23 cellular contexts compared by ENCODE assay signal in the genomic region with DNA sequence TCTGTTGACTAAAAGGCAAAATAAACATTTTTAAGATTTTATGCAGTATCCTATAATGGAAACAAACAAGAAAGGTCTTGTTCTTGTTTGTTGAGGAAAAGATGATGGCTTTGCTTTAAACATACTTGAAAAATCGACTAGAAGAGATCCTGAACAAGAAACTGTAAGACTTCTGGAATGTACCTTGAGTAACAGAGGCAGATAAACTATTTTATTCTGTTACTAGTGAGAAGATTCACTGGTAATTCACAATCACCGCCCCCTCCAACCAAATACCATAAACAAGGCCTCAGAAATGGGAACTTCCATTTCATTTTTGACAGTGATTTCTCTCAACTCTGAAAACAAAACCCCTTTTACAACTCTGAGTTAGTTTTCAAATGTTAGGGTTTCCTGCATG.
"Had no signal": no experiment of that assay in that cellular context is flagged by ENCODE, and none has a peak within 500 bp of the region (broad histone marks: within the 10 kb centered on the region; RNA-seq: fewer than 3 reads in every experiment).

No MANE protein-coding gene starts in this region.

- H3K27ac ChIP-seq: ascending aorta, cardiac muscle cell, gastroesophageal sphincter, heart right ventricle, pancreas, transverse colon, vagina, WERI-Rb-1 had no signal

- ATAC-seq: activated CD8-positive, alpha-beta T cell treated with anti-CD3 and anti-CD28 coated beads, Interleukin-2, amount 10 ng/mL, durations not matched to agents 7 days and 5 days; gastroesophageal sphincter; heart right ventricle; left colon; pancreas; stimulated activated naive B cell treated with anti-CD40 and anti-IgM and Interleukin-4, amounts not matched to agents 10 μg/mL and 1 μg/mL and 100 μg/mL, for 72 hours had no signal

- H3K9me3 ChIP-seq: ascending aorta, gastroesophageal sphincter, heart right ventricle, pancreas, transverse colon, vagina had no signal

- H3K4me3 Mint-ChIP-seq: activated CD8-positive, alpha-beta T cell treated with anti-CD3 and anti-CD28 coated beads, Interleukin-2, amount 10 ng/mL, durations not matched to agents 7 days and 5 days; activated naive CD8-positive, alpha-beta T cell treated with anti-CD3 and anti-CD28 coated beads, Interleukin-2, amount 10 ng/mL, durations not matched to agents 7 days and 5 days; activated T-helper 1 cell treated with anti-CD3 and anti-CD28 coated beads, Interleukin-12 subunit alpha, Interleukin-12 subunit beta, Interleukin-2, Interleukin-4 antibody, amounts not matched to agents 30 ng/mL and 10 ng/mL and 1 ng/mL, durations not matched to agents 14 hours and 24 hours and 36 hours; endodermal cell; naive B cell; stimulated activated naive B cell treated with anti-CD40 and anti-IgM and Interleukin-4, amounts not matched to agents 10 μg/mL and 1 μg/mL and 100 μg/mL, for 72 hours had no signal

- H3K9me3 Mint-ChIP-seq: activated T-helper 1 cell treated with anti-CD3 and anti-CD28 coated beads, Interleukin-12 subunit alpha, Interleukin-12 subunit beta, Interleukin-2, Interleukin-4 antibody, amounts not matched to agents 30 ng/mL and 10 ng/mL and 1 ng/mL, durations not matched to agents 14 hours and 24 hours and 36 hours; endodermal cell; naive B cell; stimulated activated naive B cell treated with anti-CD40 and anti-IgM and Interleukin-4, amounts not matched to agents 10 μg/mL and 1 μg/mL and 100 μg/mL, for 72 hours had no signal

- H3K36me3 ChIP-seq: transverse colon, WERI-Rb-1 had no signal

- H3K4me1 ChIP-seq: ascending aorta, heart right ventricle, pancreas, transverse colon, vagina had no signal

- H3K4me3 ChIP-seq: ascending aorta, cardiac muscle cell, dorsolateral prefrontal cortex, gastroesophageal sphincter, heart right ventricle, lung, pancreas, transverse colon, vagina had no signal

- DNase-seq: activated CD4-positive, alpha-beta T cell treated with anti-CD3 and anti-CD28 coated beads for 4 hours; activated CD8-positive, alpha-beta memory T cell treated with anti-CD3 and anti-CD28 coated beads, Interleukin-2, amount 50 U/mL, for 48 hours; activated CD8-positive, alpha-beta T cell treated with anti-CD3 and anti-CD28 coated beads, Interleukin-2, amount 10 ng/mL, durations not matched to agents 7 days and 5 days; activated naive CD8-positive, alpha-beta T cell treated with anti-CD3 and anti-CD28 coated beads, Interleukin-2, amount 10 ng/mL, durations not matched to agents 7 days and 5 days; dorsolateral prefrontal cortex; endodermal cell; heart right ventricle; left colon; naive B cell; pancreas; stimulated activated CD4-positive, alpha-beta T cell treated with anti-CD3 and anti-CD28 coated beads, Interleukin-12 subunit alpha, Interleukin-12 subunit beta, amount 100 ng/mL, for 4 hours; stimulated activated naive B cell treated with anti-CD40 and anti-IgM and Interleukin-4, amounts not matched to agents 10 μg/mL and 1 μg/mL and 100 μg/mL, for 72 hours; substantia nigra; T-helper 1 cell; T1000; transverse colon; WERI-Rb-1 had no signal

- H3K27me3 ChIP-seq: ascending aorta, cardiac muscle cell, dorsolateral prefrontal cortex, gastroesophageal sphincter, heart right ventricle, pancreas, transverse colon, vagina had no signal

- H3K4me1 Mint-ChIP-seq: activated naive CD8-positive, alpha-beta T cell treated with anti-CD3 and anti-CD28 coated beads, Interleukin-2, amount 10 ng/mL, durations not matched to agents 7 days and 5 days; naive B cell; stimulated activated naive B cell treated with anti-CD40 and anti-IgM and Interleukin-4, amounts not matched to agents 10 μg/mL and 1 μg/mL and 100 μg/mL, for 72 hours had no signal

- H3K27ac Mint-ChIP-seq: activated CD8-positive, alpha-beta T cell treated with anti-CD3 and anti-CD28 coated beads, Interleukin-2, amount 10 ng/mL, durations not matched to agents 7 days and 5 days; activated naive CD8-positive, alpha-beta T cell treated with anti-CD3 and anti-CD28 coated beads, Interleukin-2, amount 10 ng/mL, durations not matched to agents 7 days and 5 days; activated T-helper 1 cell treated with anti-CD3 and anti-CD28 coated beads, Interleukin-12 subunit alpha, Interleukin-12 subunit beta, Interleukin-2, Interleukin-4 antibody, amounts not matched to agents 30 ng/mL and 10 ng/mL and 1 ng/mL, durations not matched to agents 14 hours and 24 hours and 36 hours; endodermal cell; stimulated activated naive B cell treated with anti-CD40 and anti-IgM and Interleukin-4, amounts not matched to agents 10 μg/mL and 1 μg/mL and 100 μg/mL, for 72 hours had no signal

- FAIRE-seq: pancreas had no signal
